34 cellular contexts compared by ENCODE assay signal in genomic region chr7:31384461-31384860, GRCh38. TPM values are rescaled to one million over a fixed set of nuclear protein-coding genes. Genes with fewer than 3 reads are reported as not detected.
"Had no signal": no experiment of that assay in that cellular context is flagged by ENCODE, and none has a peak within 500 bp of the region (broad histone marks: within the 10 kb centered on the region; RNA-seq: fewer than 3 reads in every experiment).

No MANE protein-coding gene starts in this region.

- H3K27ac Mint-ChIP-seq: activated CD4-positive, alpha-beta memory T cell treated with anti-CD3 and anti-CD28 coated beads for 36 hours; activated CD4-positive, alpha-beta T cell treated with anti-CD3 and anti-CD28 coated beads for 36 hours; activated CD4-positive, alpha-beta T cell treated with anti-CD3 and anti-CD28 coated beads, Interleukin-2, amount 10 ng/mL, durations not matched to agents 24 days and 14 days; activated CD8-positive, alpha-beta memory T cell treated with anti-CD3 and anti-CD28 coated beads, Interleukin-2, amount 10 ng/mL, durations not matched to agents 7 days and 5 days; activated CD8-positive, alpha-beta T cell treated with anti-CD3 and anti-CD28 coated beads, Interleukin-2, amount 10 ng/mL, durations not matched to agents 7 days and 5 days; activated naive CD4-positive, alpha-beta T cell treated with anti-CD3 and anti-CD28 coated beads, Interleukin-2, amount 10 ng/mL, durations not matched to agents 7 days and 5 days; activated naive CD4-positive, alpha-beta T cell treated with anti-CD3 and anti-CD28 coated beads, Interleukin-2, amount 50 U/mL, for 72 hours; activated naive CD8-positive, alpha-beta T cell treated with anti-CD3 and anti-CD28 coated beads, Interleukin-2, amount 10 ng/mL, durations not matched to agents 7 days and 5 days; activated T-helper 1 cell treated with anti-CD3 and anti-CD28 coated beads, Interleukin-12 subunit alpha, Interleukin-12 subunit beta, Interleukin-2, Interleukin-4 antibody, amounts not matched to agents 30 ng/mL and 10 ng/mL and 1 ng/mL, durations not matched to agents 14 hours and 24 hours and 36 hours; activated T-helper 2 cell treated with anti-CD3 and anti-CD28 coated beads, Interferon-gamma antibody, Interleukin-2, Interleukin-4, amounts not matched to agents 10 μg/mL and 5 μg/mL and 100 μg/mL, durations not matched to agents 14 hours and 24 hours and 36 hours had no signal

- H3K36me3 ChIP-seq: ascending aorta, breast epithelium, cardiac muscle cell, colonic mucosa, esophagus muscularis mucosa, gastroesophageal sphincter had no signal

- H3K36me3 Mint-ChIP-seq: activated CD4-positive, alpha-beta memory T cell treated with anti-CD3 and anti-CD28 coated beads for 36 hours; activated CD8-positive, alpha-beta memory T cell treated with anti-CD3 and anti-CD28 coated beads, Interleukin-2, amount 10 ng/mL, durations not matched to agents 7 days and 5 days; activated naive CD4-positive, alpha-beta T cell treated with anti-CD3 and anti-CD28 coated beads, Interleukin-2, amount 10 ng/mL, durations not matched to agents 7 days and 5 days; activated naive CD4-positive, alpha-beta T cell treated with anti-CD3 and anti-CD28 coated beads, Interleukin-2, amount 50 U/mL, for 72 hours; activated naive CD8-positive, alpha-beta T cell treated with anti-CD3 and anti-CD28 coated beads, Interleukin-2, amount 10 ng/mL, durations not matched to agents 7 days and 5 days; brain had no signal

- DNase-seq: activated CD4-positive, alpha-beta memory T cell treated with anti-CD3 and anti-CD28 coated beads for 36 hours; activated CD4-positive, alpha-beta T cell treated with anti-CD3 and anti-CD28 coated beads for 36 hours; activated CD4-positive, alpha-beta T cell treated with anti-CD3 and anti-CD28 coated beads, Interleukin-2, amount 10 ng/mL, durations not matched to agents 24 days and 14 days; activated CD4-positive, CD25-positive, alpha-beta regulatory T cell; activated CD4-positive, CD25-positive, alpha-beta regulatory T cell treated with anti-CD3 and anti-CD28 coated beads, Interleukin-2, amount 50 U/mL, for 72 hours; activated CD8-positive, alpha-beta memory T cell treated with anti-CD3 and anti-CD28 coated beads, Interleukin-2, amount 10 ng/mL, durations not matched to agents 7 days and 5 days; activated CD8-positive, alpha-beta memory T cell treated with anti-CD3 and anti-CD28 coated beads, Interleukin-2, amount 50 U/mL, for 4 hours; activated CD8-positive, alpha-beta T cell treated with anti-CD3 and anti-CD28 coated beads, Interleukin-2, amount 10 ng/mL, durations not matched to agents 7 days and 5 days; activated effector memory CD4-positive, alpha-beta T cell treated with anti-CD3 and anti-CD28 coated beads, Interleukin-2, amount 50 U/mL, for 16 hours; activated naive CD4-positive, alpha-beta T cell treated with anti-CD3 and anti-CD28 coated beads, Interleukin-2, amount 10 ng/mL, durations not matched to agents 7 days and 5 days; activated naive CD8-positive, alpha-beta T cell treated with anti-CD3 and anti-CD28 coated beads, Interleukin-2, amount 10 ng/mL, durations not matched to agents 7 days and 5 days; activated T-cell treated with anti-CD3 and anti-CD28 coated beads, Interleukin-2, amount 50 U/mL, for 1 hour; activated T-cell treated with anti-CD3 and anti-CD28 coated beads, Interleukin-2, amount 50 U/mL, for 48 hours; central memory CD4-positive, alpha-beta T cell; cerebellar nuclear complex; colonic mucosa; effector CD8-positive, alpha-beta T cell; erythroblast; foreskin melanocyte; T-helper 2 cell had no signal

- H3K27me3 Mint-ChIP-seq: activated CD4-positive, alpha-beta memory T cell treated with anti-CD3 and anti-CD28 coated beads for 36 hours; activated CD4-positive, alpha-beta T cell treated with anti-CD3 and anti-CD28 coated beads for 36 hours; activated CD4-positive, alpha-beta T cell treated with anti-CD3 and anti-CD28 coated beads, Interleukin-2, amount 10 ng/mL, durations not matched to agents 24 days and 14 days; activated CD8-positive, alpha-beta memory T cell treated with anti-CD3 and anti-CD28 coated beads, Interleukin-2, amount 10 ng/mL, durations not matched to agents 7 days and 5 days; activated naive CD4-positive, alpha-beta T cell treated with anti-CD3 and anti-CD28 coated beads, Interleukin-2, amount 10 ng/mL, durations not matched to agents 7 days and 5 days; activated naive CD8-positive, alpha-beta T cell treated with anti-CD3 and anti-CD28 coated beads, Interleukin-2, amount 10 ng/mL, durations not matched to agents 7 days and 5 days had no signal

- H3K9me3 Mint-ChIP-seq: activated CD4-positive, alpha-beta T cell treated with anti-CD3 and anti-CD28 coated beads, Interleukin-2, amount 10 ng/mL, durations not matched to agents 24 days and 14 days; activated naive CD8-positive, alpha-beta T cell treated with anti-CD3 and anti-CD28 coated beads, Interleukin-2, amount 10 ng/mL, durations not matched to agents 7 days and 5 days; activated T-helper 2 cell treated with anti-CD3 and anti-CD28 coated beads, Interferon-gamma antibody, Interleukin-2, Interleukin-4, amounts not matched to agents 10 μg/mL and 5 μg/mL and 100 μg/mL, durations not matched to agents 14 hours and 24 hours and 36 hours had no signal

- ATAC-seq: activated CD4-positive, alpha-beta T cell treated with anti-CD3 and anti-CD28 coated beads for 36 hours; activated CD8-positive, alpha-beta memory T cell treated with anti-CD3 and anti-CD28 coated beads, Interleukin-2, amount 10 ng/mL, durations not matched to agents 7 days and 5 days; activated CD8-positive, alpha-beta T cell treated with anti-CD3 and anti-CD28 coated beads, Interleukin-2, amount 10 ng/mL, durations not matched to agents 7 days and 5 days; activated naive CD4-positive, alpha-beta T cell treated with anti-CD3 and anti-CD28 coated beads, Interleukin-2, amount 50 U/mL, for 72 hours; gastroesophageal sphincter had no signal

- H3K4me1 ChIP-seq: ascending aorta, breast epithelium, colonic mucosa, esophagus muscularis mucosa, gastroesophageal sphincter had no signal

- H3K4me3 ChIP-seq: ascending aorta, breast epithelium, cardiac muscle cell, colonic mucosa, esophagus muscularis mucosa, gastroesophageal sphincter had no signal

- H3K9me3 ChIP-seq: ascending aorta, breast epithelium, colonic mucosa, esophagus muscularis mucosa had no signal

- H3K27ac ChIP-seq: ascending aorta, breast epithelium, cardiac muscle cell, colonic mucosa, esophagus muscularis mucosa, gastroesophageal sphincter had no signal

- H3K4me3 Mint-ChIP-seq: activated CD4-positive, alpha-beta memory T cell treated with anti-CD3 and anti-CD28 coated beads for 36 hours; activated CD4-positive, alpha-beta T cell treated with anti-CD3 and anti-CD28 coated beads for 36 hours; activated CD4-positive, alpha-beta T cell treated with anti-CD3 and anti-CD28 coated beads, Interleukin-2, amount 10 ng/mL, durations not matched to agents 24 days and 14 days; activated CD8-positive, alpha-beta memory T cell treated with anti-CD3 and anti-CD28 coated beads, Interleukin-2, amount 10 ng/mL, durations not matched to agents 7 days and 5 days; activated CD8-positive, alpha-beta T cell treated with anti-CD3 and anti-CD28 coated beads, Interleukin-2, amount 10 ng/mL, durations not matched to agents 7 days and 5 days; activated naive CD4-positive, alpha-beta T cell treated with anti-CD3 and anti-CD28 coated beads, Interleukin-2, amount 10 ng/mL, durations not matched to agents 7 days and 5 days; activated naive CD8-positive, alpha-beta T cell treated with anti-CD3 and anti-CD28 coated beads, Interleukin-2, amount 10 ng/mL, durations not matched to agents 7 days and 5 days; activated T-helper 1 cell treated with anti-CD3 and anti-CD28 coated beads, Interleukin-12 subunit alpha, Interleukin-12 subunit beta, Interleukin-2, Interleukin-4 antibody, amounts not matched to agents 30 ng/mL and 10 ng/mL and 1 ng/mL, durations not matched to agents 14 hours and 24 hours and 36 hours; brain had no signal

- H3K4me1 Mint-ChIP-seq: activated CD4-positive, alpha-beta T cell treated with anti-CD3 and anti-CD28 coated beads for 36 hours; activated CD4-positive, alpha-beta T cell treated with anti-CD3 and anti-CD28 coated beads, Interleukin-2, amount 10 ng/mL, durations not matched to agents 24 days and 14 days; activated CD8-positive, alpha-beta memory T cell treated with anti-CD3 and anti-CD28 coated beads, Interleukin-2, amount 10 ng/mL, durations not matched to agents 7 days and 5 days; activated naive CD4-positive, alpha-beta T cell treated with anti-CD3 and anti-CD28 coated beads, Interleukin-2, amount 10 ng/mL, durations not matched to agents 7 days and 5 days; activated naive CD8-positive, alpha-beta T cell treated with anti-CD3 and anti-CD28 coated beads, Interleukin-2, amount 10 ng/mL, durations not matched to agents 7 days and 5 days had no signal

- H3K27me3 ChIP-seq: ascending aorta, breast epithelium, cardiac muscle cell, colonic mucosa, esophagus muscularis mucosa, gastroesophageal sphincter had no signal

RNA-seq across cellular contexts. Expression of gene NEUROD6, which starts 43.9 kb away (rescaled TPM):
- total RNA-seq: activated CD4-positive, alpha-beta memory T cell treated with anti-CD3 and anti-CD28 coated beads for 36 hours; activated CD4-positive, alpha-beta T cell treated with anti-CD3 and anti-CD28 coated beads for 36 hours; activated CD4-positive, alpha-beta T cell treated with anti-CD3 and anti-CD28 coated beads, Interleukin-2, amount 10 ng/mL, durations not matched to agents 24 days and 14 days; activated CD8-positive, alpha-beta memory T cell treated with anti-CD3 and anti-CD28 coated beads for 36 hours; activated CD8-positive, alpha-beta memory T cell treated with anti-CD3 and anti-CD28 coated beads, Interleukin-2, amount 10 ng/mL, durations not matched to agents 7 days and 5 days; activated CD8-positive, alpha-beta T cell treated with anti-CD3 and anti-CD28 coated beads, Interleukin-2, amount 10 ng/mL, durations not matched to agents 7 days and 5 days; activated naive CD4-positive, alpha-beta T cell treated with anti-CD3 and anti-CD28 coated beads, Interleukin-2, amount 50 U/mL, for 72 hours; activated naive CD8-positive, alpha-beta T cell treated with anti-CD3 and anti-CD28 coated beads, Interleukin-2, amount 10 ng/mL, durations not matched to agents 7 days and 5 days; activated T-helper 1 cell treated with anti-CD3 and anti-CD28 coated beads, Interleukin-12 subunit alpha, Interleukin-12 subunit beta, Interleukin-2, Interleukin-4 antibody, amounts not matched to agents 30 ng/mL and 10 ng/mL and 1 ng/mL, durations not matched to agents 14 hours and 24 hours and 36 hours; activated T-helper 2 cell treated with anti-CD3 and anti-CD28 coated beads, Interferon-gamma antibody, Interleukin-2, Interleukin-4, amounts not matched to agents 10 μg/mL and 5 μg/mL and 100 μg/mL, durations not matched to agents 14 hours and 24 hours and 36 hours; ascending aorta; breast epithelium; cardiac muscle cell; colonic mucosa; dermis microvascular lymphatic vessel endothelial cell; esophagus muscularis mucosa; fibroblast of villous mesenchyme; gastroesophageal sphincter; glomerular endothelial cell; T-helper 1 cell treated with Interleukin-12 subunit alpha and Interleukin-12 subunit beta and Interleukin-4 antibody, amounts not matched to agents 30 ng/mL and 1 ng/mL, for 36 hours had no signal
